8 cellular contexts compared by ENCODE assay signal in the genomic region with DNA sequence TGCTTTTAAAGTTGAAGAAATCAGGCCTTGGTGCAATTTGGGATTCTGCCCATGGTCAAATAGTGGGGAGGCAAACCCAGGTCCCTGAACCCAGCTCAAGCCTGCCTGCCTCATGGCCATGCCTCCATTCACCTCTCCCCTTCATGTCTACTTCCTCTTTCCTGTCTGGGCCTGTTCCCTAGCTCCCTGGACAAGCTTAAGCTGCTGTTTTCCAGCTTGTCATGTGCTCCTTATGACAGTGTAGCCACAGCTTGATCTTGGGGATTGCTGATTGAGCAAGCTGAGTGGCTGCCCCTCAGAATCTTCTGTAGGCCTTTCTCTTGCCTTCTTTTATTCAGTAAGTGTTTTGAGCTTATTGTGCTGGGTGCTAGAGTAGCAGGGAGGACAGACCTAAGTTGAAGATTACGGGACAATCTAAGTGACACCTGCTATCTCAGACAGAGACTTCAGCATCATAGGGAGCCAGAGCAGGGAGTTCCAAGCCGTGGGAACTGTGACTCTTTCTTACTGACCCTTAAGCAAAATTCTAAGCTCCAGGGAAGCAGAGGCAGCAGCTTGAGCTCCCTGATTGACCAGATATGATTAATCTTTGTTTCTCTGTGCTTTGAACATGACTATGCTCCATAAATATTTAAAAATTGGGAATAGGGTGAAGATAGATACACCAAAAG. TPM values are rescaled to one million over a fixed set of nuclear protein-coding genes. Genes with fewer than 3 reads are reported as not detected.
DNase-seq lines count a peak whose midpoint lies in the region; ATAC-seq and TF ChIP-seq lines count a peak whose summit lies in the region.

No MANE protein-coding gene starts in this region.

- H3K27ac ChIP-seq in colonic mucosa (peak overlapping the region; percentile 92), thymus (ENCODE audit: low read depth) (peak overlapping the region; percentile 94)

- intact Hi-C loops in colonic mucosa (cut with DNase I) (no loop called here), mucosa of descending colon (cut with DNase I, micrococcal nuclease) (no loop called here)

- WGBS in thymus: 50% methylated on average over 2 of the region's 2 CpGs

- ATAC-seq in GM19023 (IDR thresholded peaks at IDR 0.05; ENCODE audit: unreplicated experiment): peak; percentile 40
- ATAC-seq in HG03342 (IDR thresholded peaks at IDR 0.05; ENCODE audit: unreplicated experiment): peak; percentile 31
- peak; percentile 79 for ATAC-seq in mucosa of descending colon

- H3K27me3 ChIP-seq in colonic mucosa (no peaks in the 10 kb centered on the region), thymus (ENCODE audit: control insufficient read depth, insufficient read depth) (no peaks in the 10 kb centered on the region)

- H3K9me3 ChIP-seq in colonic mucosa (no peaks in the 10 kb centered on the region), mucosa of descending colon (no peaks in the 10 kb centered on the region), thymus (ENCODE audit: control insufficient read depth) (no peaks in the 10 kb centered on the region)

- H3K4me3 ChIP-seq in colonic mucosa: peak overlapping the region; percentile 30
- peak overlapping the region; percentile 5 for H3K4me3 ChIP-seq in mucosa of descending colon
- peak overlapping the region; percentile 63 for H3K4me3 ChIP-seq in thymus (ENCODE audit: low read length)

- DNase-seq in AG20443 (ENCODE audit: low spot score) (peak; percentile 29), SKM-1 treated with dmso at 0.1 percent for 144 hours (lab: John Stamatoyannopoulos, UW; ENCODE audit: unreplicated experiment) (peak; percentile 93), colonic mucosa (peak; percentile 39), mucosa of descending colon (peak in 1 of 3 donors; percentile 51), NCI-H345 (lab: John Stamatoyannopoulos, UW) (no peak)

- peak overlapping the region; percentile 17 to 61 for H3K9ac ChIP-seq in colonic mucosa (ENCODE audit: low read depth in 2 of 2, low read length in 2 of 2)

- H3K4me1 ChIP-seq in colonic mucosa (peaks cover 3% of the 10 kb centered on the region), mucosa of descending colon (ENCODE audit: low read depth) (peaks cover 6% of the 10 kb centered on the region), thymus (ENCODE audit: control insufficient read depth, insufficient read depth, low read length) (peaks cover 19% of the 10 kb centered on the region)

- H3K36me3 ChIP-seq in colonic mucosa (no peaks in the 10 kb centered on the region), mucosa of descending colon (ENCODE audit: low read depth) (no peaks in the 10 kb centered on the region), thymus (ENCODE audit: control insufficient read depth, insufficient read depth) (no peaks in the 10 kb centered on the region)

- TF ChIP-seq CTCF in colonic mucosa (IDR thresholded peaks at IDR 0.05) (no peak), mucosa of descending colon (IDR thresholded peaks at IDR 0.05) (no peak)

RNA-seq across cellular contexts. Expression of gene MR1, which starts 0.5 kb away (rescaled TPM):
- total RNA-seq in colonic mucosa (1 to 10 TPM; 3.0 to 8.7 TPM), mucosa of descending colon (10 to 100 TPM in 1 of 3 donors, 1 to 10 TPM in 2; 3.3 to 14.6 (median 7.4) TPM)
- 12.0 TPM for polyA plus RNA-seq in thymus

RNA-seq across cellular contexts. Expression of gene STX6, which starts 10.6 kb away (rescaled TPM):
- total RNA-seq in colonic mucosa (10 to 100 TPM; 16.1 to 19.3 TPM), mucosa of descending colon (10 to 100 TPM; 15.0 to 15.3 (median 15.3) TPM)
- 19.3 TPM for polyA plus RNA-seq in thymus

RNA-seq across cellular contexts. Expression of gene IER5, which starts 55.2 kb away (rescaled TPM):
- 10 to 100 TPM; 19.6 to 20.1 TPM for total RNA-seq in colonic mucosa
- total RNA-seq in mucosa of descending colon: 10 to 100 TPM; 15.4 to 16.7 (median 16.4) TPM
- 19.3 TPM for polyA plus RNA-seq in thymus

Comparison
In these comparisons a context has a peak if more than half of its experiments do, and no peak if none do; other contexts are left out.
1. H3K4me3 ChIP-seq: peak in every context shown above with its lines; median percentile 63 in thymus; 30 in colonic mucosa; 5 in mucosa of descending colon.